ENCODE assay signal across 32 cellular contexts in genomic region chr12:57203201-57203600, GRCh38. TPM values are rescaled to one million over a fixed set of nuclear protein-coding genes. Genes with fewer than 3 reads are reported as not detected.
"Had no signal": no experiment of that assay in that cellular context is flagged by ENCODE, and none has a peak within 500 bp of the region (broad histone marks: within the 10 kb centered on the region; RNA-seq: fewer than 3 reads in every experiment).

No MANE protein-coding gene starts in this region.

- FAIRE-seq: pancreas, small intestine had no signal

- H3K27me3 ChIP-seq: hepatocyte, pancreas, sigmoid colon, spleen, suprapubic skin, tibial artery, uterus had no signal

- H3K79me2 ChIP-seq: hepatocyte had no signal

- H3K27ac ChIP-seq: hepatocyte, left ventricle myocardium inferior, pancreas, prostate gland, sigmoid colon, spleen, suprapubic skin, thoracic aorta, tibial artery, uterus had no signal

- H3K36me3 ChIP-seq: pancreas, uterus had no signal

- H3K4me3 ChIP-seq: hepatocyte, left ventricle myocardium inferior, lung, mucosa of descending colon, pancreas, prostate gland, sigmoid colon, spleen, suprapubic skin, thoracic aorta, tibial artery, uterus had no signal

- ATAC-seq: mucosa of descending colon; naive thymus-derived CD4-positive, alpha-beta T cell; natural killer cell treated with Interleukin-12 subunit alpha and Interleukin-12 subunit beta and Interleukin-15 and Interleukin-18, amount 100 ng/mL, for 72 hours; pancreas; right cardiac atrium; stimulated activated effector memory CD8-positive, alpha-beta T cell treated with anti-CD3 and anti-CD28 coated beads, Interleukin-12 subunit alpha, Interleukin-12 subunit beta, amount 100 ng/mL, for 72 hours had no signal

- H3K4me2 ChIP-seq: hepatocyte had no signal

- H3K9me3 ChIP-seq: left ventricle myocardium inferior, mucosa of descending colon, pancreas, prostate gland, sigmoid colon, spleen, suprapubic skin, thoracic aorta, tibial artery, uterus had no signal

- DNase-seq: islet precursor cell; left ventricle myocardium inferior; midbrain; mucosa of descending colon; naive thymus-derived CD4-positive, alpha-beta T cell; nucleus accumbens; pancreas; posterior cingulate gyrus; retina; sigmoid colon; small intestine; spleen; stimulated activated CD4-positive, alpha-beta T cell treated with anti-CD3 and anti-CD28 coated beads, Interleukin-4, amount 100 ng/mL, for 24 hours; stimulated activated naive CD4-positive, alpha-beta T cell; tibial artery; uterus had no signal

- H2AFZ ChIP-seq: hepatocyte had no signal

- H3K4me1 ChIP-seq: pancreas, prostate gland, sigmoid colon, spleen, suprapubic skin, tibial artery, uterus had no signal

RNA-seq across cellular contexts. Expression of gene NXPH4, which starts 13.4 kb away (rescaled TPM):
- total RNA-seq: sigmoid colon, subcutaneous adipose tissue, ureter had no signal
- polyA plus RNA-seq: naive thymus-derived CD4-positive, alpha-beta T cell had no signal

RNA-seq across cellular contexts. Expression of gene STAC3, which starts 47.8 kb away (rescaled TPM):
- polyA plus RNA-seq: naive thymus-derived CD4-positive, alpha-beta T cell had no signal

RNA-seq across cellular contexts. Expression of gene LRP1-AS, which starts 55.8 kb away (rescaled TPM):
- total RNA-seq: hepatocyte; kidney epithelial cell; left ventricle myocardium inferior; lower leg skin; lung; mesenteric fat pad; mucosa of descending colon; myocyte; naive thymus-derived CD4-positive, alpha-beta T cell; natural killer cell treated with Interleukin-12 subunit alpha and Interleukin-12 subunit beta and Interleukin-15 and Interleukin-18, amount 100 ng/mL, for 72 hours; osteoblast; pancreas; prostate gland; right cardiac atrium; sigmoid colon; spleen; subcutaneous adipose tissue; suprapubic skin; thoracic aorta; ureter; uterus had no signal
- polyA plus RNA-seq: lung; naive thymus-derived CD4-positive, alpha-beta T cell; neural cell; pancreas; right cardiac atrium; sigmoid colon; spleen had no signal
